In the genomic region with DNA sequence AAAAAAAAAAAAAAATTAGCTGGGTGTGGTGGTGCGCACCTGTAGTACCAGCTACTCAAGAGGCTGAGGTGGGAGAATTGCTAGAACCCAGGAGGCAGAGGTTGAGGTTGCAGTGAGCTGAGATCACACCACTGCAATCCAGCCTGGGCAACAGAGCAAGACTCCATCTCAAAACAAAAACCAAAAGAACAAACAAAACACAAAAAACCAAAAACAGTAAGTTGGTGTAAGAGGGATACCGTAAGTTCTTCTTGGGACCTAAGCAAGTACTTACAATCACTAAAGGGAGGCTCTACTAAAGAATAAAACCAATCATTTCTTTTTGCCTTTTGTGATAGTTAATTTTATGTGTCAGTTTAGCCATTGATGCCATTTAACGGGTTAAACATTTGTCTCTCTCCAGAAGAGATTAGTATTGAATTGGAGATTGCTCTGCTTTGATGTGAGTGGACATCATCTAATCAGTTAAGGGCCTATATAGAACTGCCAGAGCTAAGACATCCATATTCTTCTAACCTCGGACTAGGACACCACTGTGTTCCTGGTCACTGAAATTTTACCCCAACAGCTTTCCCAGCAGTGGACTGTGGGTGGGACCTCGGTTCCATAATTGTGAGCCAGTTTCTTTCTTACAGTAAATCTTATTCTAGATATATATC, we compare ENCODE assay signal across 2 cellular contexts.
TF ChIP-seq lines count a peak whose summit lies in the region.

No MANE protein-coding gene starts in this region.

TF ChIP-seq in GM12891, 5 proteins besides CTCF, POLR2A, EP300 and RAD21:
- TF ChIP-seq TAF1 (IDR thresholded peaks at IDR 0.05; ENCODE audit: low read depth, low read length) (no peak), POLR2AphosphoS5 (IDR thresholded peaks at IDR 0.05; ENCODE audit: low read depth, low read length) (peak; percentile 62; the same call in 1 of the 2 replicates), POU2F2 (IDR thresholded peaks at IDR 0.05; ENCODE audit: low read depth, low read length) (no peak), PAX5 (IDR thresholded peaks at IDR 0.05; ENCODE audit: insufficient read depth, low read length, severe bottlenecking) (no peak)

TF ChIP-seq in HEK293T, 16 proteins besides CTCF, POLR2A, EP300 and RAD21:
- TF ChIP-seq PKNOX1 (IDR thresholded peaks at IDR 0.05) (no peak), LEF1 (IDR thresholded peaks at IDR 0.05; ENCODE audit: borderline replicate concordance) (no peak), FOXM1 (IDR thresholded peaks at IDR 0.05; ENCODE audit: borderline replicate concordance) (no peak), L3MBTL2 (conservative IDR thresholded peaks at IDR 0.05) (no peak), ARNT (IDR thresholded peaks at IDR 0.05) (no peak), HDGF (IDR thresholded peaks at IDR 0.05; ENCODE audit: borderline replicate concordance) (no peak), FOXK2 (IDR thresholded peaks at IDR 0.05) (no peak), BHLHE40 (IDR thresholded peaks at IDR 0.05; ENCODE audit: borderline replicate concordance) (no peak), SUZ12 (IDR thresholded peaks at IDR 0.05) (no peak), SP1 (IDR thresholded peaks at IDR 0.05) (no peak), TARDBP (IDR thresholded peaks at IDR 0.05) (no peak), ZNF384 (IDR thresholded peaks at IDR 0.05) (no peak), NFRKB (IDR thresholded peaks at IDR 0.05) (no peak), CTBP1 (IDR thresholded peaks at IDR 0.05; ENCODE audit: borderline replicate concordance) (no peak), ELF4 (IDR thresholded peaks at IDR 0.05) (no peak)
TF ChIP-seq in HEK293T: peak in this region for 0.
